13 cellular contexts compared by ENCODE assay signal in genomic region chr2:153479527-153479926, GRCh38. TPM values are rescaled to one million over a fixed set of nuclear protein-coding genes. Genes with fewer than 3 reads are reported as not detected.
A peak's percentile ranks its signal among the peaks of the same experiment; 100 is the strongest.
DNase-seq lines count a peak whose midpoint lies in the region; ATAC-seq and TF ChIP-seq lines count a peak whose summit lies in the region.
"Had no signal": no experiment of that assay in that cellular context is flagged by ENCODE, and none has a peak within 500 bp of the region (broad histone marks: within the 10 kb centered on the region; RNA-seq: fewer than 3 reads in every experiment).

No MANE protein-coding gene starts in this region.

- H3K36me3 Mint-ChIP-seq in MCF 10A (ENCODE audit: insufficient read depth, unreplicated experiment): no peaks in the 10 kb centered on the region
- no peaks in the 10 kb centered on the region for H3K36me3 Mint-ChIP-seq in T-helper 17 cell (ENCODE audit: low read depth)
- no peaks in the 10 kb centered on the region for H3K36me3 Mint-ChIP-seq in memory B cell

- H3K9me3 Mint-ChIP-seq in MCF 10A (ENCODE audit: unreplicated experiment): no peaks in the 10 kb centered on the region
- no peaks in the 10 kb centered on the region for H3K9me3 Mint-ChIP-seq in memory B cell

- DNase-seq in MCF 10A (ENCODE audit: unreplicated experiment): peak; percentile 6
- no peak for DNase-seq in breast epithelium (ENCODE audit: low spot score in 2 of 2)
- no peak for DNase-seq in T-helper 17 cell
- no peak for DNase-seq in memory B cell (ENCODE audit: low spot score in 2 of 2)
- DNase-seq in uterus: peak; percentile 41 to 76
- DNase-seq in stimulated activated CD4-positive, alpha-beta T cell treated with anti-CD3 and anti-CD28 coated beads, Interleukin-4, amount 100 ng/mL, for 24 hours: no peak
- DNase-seq in stimulated activated naive CD4-positive, alpha-beta T cell (lab: John Stamatoyannopoulos, UW): no peak
- DNase-seq: stimulated activated CD4-positive, alpha-beta T cell treated with anti-CD3 and anti-CD28 coated beads, Interleukin-15, amount 100 ng/mL, for 24 hours; stimulated activated CD8-positive, alpha-beta memory T cell treated with anti-CD3 and anti-CD28 coated beads, Interleukin-4, amount 100 ng/mL, for 48 hours had no signal

- no TSS peak for BruUV-seq in MCF 10A (replicated peaks; lab: Mats Ljungman, UMichigan)

- H3K27me3 ChIP-seq in breast epithelium (peaks cover 0 to 44% of the 10 kb centered on the region in 2 donors), uterus (no peaks in the 10 kb centered on the region)

- H3K27ac Mint-ChIP-seq in MCF 10A (ENCODE audit: low read depth, unreplicated experiment) (no peak overlapping the region), T-helper 17 cell (no peak overlapping the region), memory B cell (no peak overlapping the region)

- POLR2A ChIA-PET in MCF 10A (lab: Yijun Ruan, JAX): no interaction called here

- H3K4me1 Mint-ChIP-seq in MCF 10A (ENCODE audit: insufficient read depth, unreplicated experiment) (peaks cover 7% of the 10 kb centered on the region), T-helper 17 cell (peaks cover 15% of the 10 kb centered on the region), memory B cell (peaks cover 8% of the 10 kb centered on the region)

- TF ChIP-seq CTCF in MCF 10A (IDR thresholded peaks at IDR 0.05; ENCODE audit: unreplicated experiment) (no peak), breast epithelium (IDR thresholded peaks at IDR 0.05) (no peak), uterus (IDR thresholded peaks at IDR 0.05) (no peak)

- H3K27ac ChIP-seq in breast epithelium (no peak overlapping the region), uterus (peak overlapping the region; percentile 45 to 77)
- H3K27ac ChIP-seq: SJSA1 had no signal

- TF ChIP-seq POLR2A in breast epithelium (IDR thresholded peaks at IDR 0.05) (no peak), uterus (IDR thresholded peaks at IDR 0.05) (no peak)

- H3K4me3 ChIP-seq in breast epithelium: no peak overlapping the region
- H3K4me3 ChIP-seq in uterus: peak overlapping the region in 1 of 2 donors; percentile 49
- H3K4me3 ChIP-seq: SJSA1 had no signal

- ATAC-seq in T-helper 17 cell (no peak), memory B cell (ENCODE audit: low read depth) (no peak), GM18519 (IDR thresholded peaks at IDR 0.05; ENCODE audit: low FRiP score, unreplicated experiment) (no peak)

- H3K4me3 Mint-ChIP-seq in MCF 10A (ENCODE audit: unreplicated experiment) (no peak overlapping the region), T-helper 17 cell (peak overlapping the region; percentile 90), memory B cell (peak overlapping the region; percentile 75)

- H3K36me3 ChIP-seq in breast epithelium (no peaks in the 10 kb centered on the region), uterus (no peaks in the 10 kb centered on the region)
- H3K36me3 ChIP-seq: gastroesophageal sphincter, SJSA1 had no signal

- H3K27me3 Mint-ChIP-seq in MCF 10A (ENCODE audit: insufficient read depth, unreplicated experiment): peaks cover 41% of the 10 kb centered on the region
- peaks cover 55% of the 10 kb centered on the region for H3K27me3 Mint-ChIP-seq in T-helper 17 cell
- H3K27me3 Mint-ChIP-seq in memory B cell: peaks cover 26% of the 10 kb centered on the region

- no peaks in the 10 kb centered on the region for H3K9me3 ChIP-seq in breast epithelium
- no peaks in the 10 kb centered on the region for H3K9me3 ChIP-seq in T-helper 17 cell (ENCODE audit: control insufficient read depth, low read length, poor library complexity, severe bottlenecking)
- H3K9me3 ChIP-seq in uterus: no peaks in the 10 kb centered on the region
- H3K9me3 ChIP-seq: gastroesophageal sphincter, SJSA1 had no signal

- no peaks in the 10 kb centered on the region for H3K4me1 ChIP-seq in breast epithelium
- no peaks in the 10 kb centered on the region for H3K4me1 ChIP-seq in uterus

- CTCF ChIA-PET in MCF 10A (lab: Yijun Ruan, JAX): interaction anchor here (0.5 to 3.3 kb wide), 52 partner anchors 8 to 1210 kb away, joined by 3 to 19 read pairs (median 4); no protein-coding TSS in a partner anchor

- intact Hi-C loops in MCF 10A (cut with micrococcal nuclease) (loop anchor here (2.0 to 10.0 kb wide), 2 partner anchors 135 to 555 kb away; no protein-coding TSS in a partner anchor), breast epithelium (cut with DNase I; ENCODE audit: low total_unique reads) (no loop called here), uterus (cut with DNase I; ENCODE audit: low total_unique reads) (no loop called here)

RNA-seq across cellular contexts. Expression of gene RPRM, which starts 1.0 kb away (rescaled TPM):
- total RNA-seq in MCF 10A (2022) (not detected in 2 replicates), breast epithelium (1 to 10 TPM in 1 of 3 donors, not detected in 2; 4.0 TPM), T-helper 17 cell (not detected), uterus (10 to 100 TPM in 2 of 4 donors, 1 to 10 TPM in 1, not detected in 1; 1.0 to 54.1 (median 34.8) TPM)
- total RNA-seq: dermis microvascular lymphatic vessel endothelial cell, SJSA1 had no signal

Comparison
In these comparisons a context has a peak if more than half of its experiments do, and no peak if none do; other contexts are left out.
1. DNase-seq: peak in MCF 10A (single experiment) and uterus (2 of 2); none in breast epithelium (0 of 2), T-helper 17 cell (0 of 3), memory B cell (0 of 2), stimulated activated CD4-positive, alpha-beta T cell treated with anti-CD3 and anti-CD28 coated beads, Interleukin-4, amount 100 ng/mL, for 24 hours (single experiment) and stimulated activated naive CD4-positive, alpha-beta T cell (0 of 6).
2. H3K27ac ChIP-seq: peak in uterus (2 of 2); none in breast epithelium (0 of 2).